Comparison of ENCODE assay signal across 11 cellular contexts in genomic region chr1:111599781-111600180, GRCh38. TPM values are rescaled to one million over a fixed set of nuclear protein-coding genes. Genes with fewer than 3 reads are reported as not detected.
DNase-seq lines count a peak whose midpoint lies in the region; ATAC-seq, FAIRE-seq and TF ChIP-seq lines count a peak whose summit lies in the region.
"Had no signal": no experiment of that assay in that cellular context is flagged by ENCODE, and none has a peak within 500 bp of the region (broad histone marks: within the 10 kb centered on the region; RNA-seq: fewer than 3 reads in every experiment).

No MANE protein-coding gene starts in this region.

- peak overlapping the region; percentile 44; the same call in 1 of the 2 replicates for H3K4me2 ChIP-seq in HepG2 (ENCODE audit: low read depth, low read length)

- in situ Hi-C loops in HepG2 (cut with HindIII; ENCODE audit: extremely low pct_ligation_motif_present, low pct_unique_long_range_greater_than_20kb): no loop called here

- DNase-seq in HepG2 (ENCODE audit: low spot score): no peak
- DNase-seq in right lobe of liver: no peak
- no peak for DNase-seq in T-cell
- no peak for DNase-seq in activated naive CD8-positive, alpha-beta T cell treated with anti-CD3 and anti-CD28 coated beads for 36 hours
- no peak for DNase-seq in stimulated activated effector memory CD8-positive, alpha-beta T cell treated with anti-CD3 and anti-CD28 coated beads, Interleukin-12 subunit alpha, Interleukin-12 subunit beta, amount 100 ng/mL, for 72 hours (ENCODE audit: low spot score in 2 of 2)
- no peak for DNase-seq in NCI-H510A (lab: John Stamatoyannopoulos, UW)
- no peak for DNase-seq in activated CD8-positive, alpha-beta memory T cell treated with anti-CD3 and anti-CD28 coated beads, Interleukin-2, amount 50 U/mL, for 4 hours
- DNase-seq: effector memory CD4-positive, alpha-beta T cell; SHP77 treated with DMSO at 0.1 percent for 48 hours had no signal

- CTCF ChIA-PET in HepG2 (lab: Yijun Ruan, JAX; ENCODE audit: low intra/inter-chr PET ratio, low total read pairs) (no interaction called here), T-cell (lab: Charles Lee) (interaction anchor here in 1 of 2 donors (2.5 kb wide), 1 partner anchor 26 kb away, joined by 5 read pairs; no protein-coding TSS in a partner anchor)

- peak overlapping the region in 1 of 3 donors; percentile 50 for H3K4me3 Mint-ChIP-seq in T-cell
- no peak overlapping the region for H3K4me3 Mint-ChIP-seq in activated naive CD8-positive, alpha-beta T cell treated with anti-CD3 and anti-CD28 coated beads for 36 hours
- peak overlapping the region; percentile 74 for H3K4me3 Mint-ChIP-seq in stimulated activated effector memory CD8-positive, alpha-beta T cell treated with anti-CD3 and anti-CD28 coated beads, Interleukin-12 subunit alpha, Interleukin-12 subunit beta, amount 100 ng/mL, for 72 hours

- H3K27me3 Mint-ChIP-seq in T-cell: no peaks in the 10 kb centered on the region
- no peaks in the 10 kb centered on the region for H3K27me3 Mint-ChIP-seq in activated naive CD8-positive, alpha-beta T cell treated with anti-CD3 and anti-CD28 coated beads for 36 hours

- 29% methylated on average over 6 of the region's 6 CpGs for WGBS in HepG2 (ENCODE audit: low lambda C conversion rate)
- 91% methylated on average over 4 of the region's 6 CpGs for WGBS in right lobe of liver (ENCODE audit: insufficient coverage, low coverage, low lambda C conversion rate, missing lambda C conversion rate)

- no peaks in the 10 kb centered on the region for H3K79me2 ChIP-seq in HepG2 (ENCODE audit: insufficient read depth, low read length)

- no peaks in the 10 kb centered on the region for H3K9me3 Mint-ChIP-seq in T-cell
- peaks cover 2% of the 10 kb centered on the region for H3K9me3 Mint-ChIP-seq in activated naive CD8-positive, alpha-beta T cell treated with anti-CD3 and anti-CD28 coated beads for 36 hours
- no peaks in the 10 kb centered on the region for H3K9me3 Mint-ChIP-seq in stimulated activated effector memory CD8-positive, alpha-beta T cell treated with anti-CD3 and anti-CD28 coated beads, Interleukin-12 subunit alpha, Interleukin-12 subunit beta, amount 100 ng/mL, for 72 hours

- H3K4me1 Mint-ChIP-seq in T-cell: peaks cover 87 to 99% (median 96%) of the 10 kb centered on the region in 3 donors
- peaks cover 93% of the 10 kb centered on the region for H3K4me1 Mint-ChIP-seq in activated naive CD8-positive, alpha-beta T cell treated with anti-CD3 and anti-CD28 coated beads for 36 hours
- H3K4me1 Mint-ChIP-seq in stimulated activated effector memory CD8-positive, alpha-beta T cell treated with anti-CD3 and anti-CD28 coated beads, Interleukin-12 subunit alpha, Interleukin-12 subunit beta, amount 100 ng/mL, for 72 hours: peaks cover 96% of the 10 kb centered on the region

- TF ChIP-seq POLR2A in HepG2 (IDR thresholded peaks at IDR 0.05; ENCODE audit: insufficient read depth in 1 of 2, low read depth in 2 of 2, low read length in 2 of 2) (no peak), right lobe of liver (IDR thresholded peaks at IDR 0.05) (no peak)

- no peaks in the 10 kb centered on the region for H4K20me1 ChIP-seq in HepG2 (ENCODE audit: insufficient read depth, low read length)

- H3K4me1 ChIP-seq in HepG2 (ENCODE audit: insufficient read depth, low read length) (peaks cover 44% of the 10 kb centered on the region), right lobe of liver (no peaks in the 10 kb centered on the region)
- H3K4me1 ChIP-seq: breast epithelium had no signal

- POLR2A ChIA-PET in HepG2 (lab: Yijun Ruan, JAX) (no interaction called here), T-cell (lab: Charles Lee) (interaction anchor here in 1 of 2 donors (0.6 kb wide), 1 partner anchor 118 kb away, joined by 3 read pairs; no protein-coding TSS in a partner anchor)

- TF ChIP-seq RAD21 in HepG2 (CRISPR knock-in tag; IDR thresholded peaks at IDR 0.05): no peak

- no peak for FAIRE-seq in HepG2 (lab: Jason Lieb, UNC)

- H3K36me3 ChIP-seq in HepG2 (replicated peaks in 1 of 2; ENCODE audit: control insufficient read depth in 1 of 2, insufficient read depth in 2 of 2, low read length in 2 of 2) (no peaks in the 10 kb centered on the region), right lobe of liver (no peaks in the 10 kb centered on the region)
- H3K36me3 ChIP-seq: breast epithelium had no signal

- H3K27ac Mint-ChIP-seq in T-cell: peak overlapping the region; percentile 79 to 81
- H3K27ac Mint-ChIP-seq in activated naive CD8-positive, alpha-beta T cell treated with anti-CD3 and anti-CD28 coated beads for 36 hours: peak overlapping the region; percentile 78
- peak overlapping the region; percentile 96 for H3K27ac Mint-ChIP-seq in stimulated activated effector memory CD8-positive, alpha-beta T cell treated with anti-CD3 and anti-CD28 coated beads, Interleukin-12 subunit alpha, Interleukin-12 subunit beta, amount 100 ng/mL, for 72 hours

- no peak overlapping the region for H3K9ac ChIP-seq in HepG2 (ENCODE audit: insufficient read depth, low read depth, low read length)

- no peaks in the 10 kb centered on the region for H3K36me3 Mint-ChIP-seq in T-cell
- H3K36me3 Mint-ChIP-seq in activated naive CD8-positive, alpha-beta T cell treated with anti-CD3 and anti-CD28 coated beads for 36 hours: peaks cover 16% of the 10 kb centered on the region
- H3K36me3 Mint-ChIP-seq in stimulated activated effector memory CD8-positive, alpha-beta T cell treated with anti-CD3 and anti-CD28 coated beads, Interleukin-12 subunit alpha, Interleukin-12 subunit beta, amount 100 ng/mL, for 72 hours: peaks cover 41% of the 10 kb centered on the region

- H3K27ac ChIP-seq in HepG2 (ENCODE audit: extremely low read length, insufficient read depth, low read length) (no peak overlapping the region), right lobe of liver (no peak overlapping the region)
- H3K27ac ChIP-seq: breast epithelium had no signal

- H3K27me3 ChIP-seq in HepG2 (ENCODE audit: control insufficient read depth in 1 of 2, insufficient read depth in 2 of 2, low read length in 2 of 2) (peaks cover 2 to 4% of the 10 kb centered on the region in 2 experiments; a peak in 1 of 5 replicates), right lobe of liver (no peaks in the 10 kb centered on the region)
- H3K27me3 ChIP-seq: breast epithelium had no signal

- H3K4me3 ChIP-seq in HepG2 (replicated peaks in 1 of 3; ENCODE audit: insufficient read depth in 1 of 3, low read depth in 2 of 3, low read length in 3 of 3): no peak overlapping the region
- H3K4me3 ChIP-seq in right lobe of liver: no peak overlapping the region
- H3K4me3 ChIP-seq: breast epithelium had no signal

- TF ChIP-seq CTCF in HepG2 (CRISPR knock-in tag; IDR thresholded peaks at IDR 0.05) (no peak), right lobe of liver (IDR thresholded peaks at IDR 0.05) (no peak)

- intact Hi-C loops in HepG2 (cut with micrococcal nuclease; ENCODE audit: unreplicated experiment): no loop called here
- intact Hi-C loops in right lobe of liver (cut with DNase I): no loop called here

- H2AFZ ChIP-seq in HepG2 (ENCODE audit: low read length): no peak overlapping the region

- TF ChIP-seq EP300 in HepG2 (IDR thresholded peaks at IDR 0.05; ENCODE audit: low read depth in 2 of 2, low read length in 2 of 2) (no peak), HepG2 (CRISPR knock-in tag; IDR thresholded peaks at IDR 0.05; ENCODE audit: borderline replicate concordance) (no peak)

- no peak for ATAC-seq in HepG2
- no peak for ATAC-seq in right lobe of liver
- no peak for ATAC-seq in T-cell (replicated peaks in 1 of 4)
- ATAC-seq in stimulated activated effector memory CD8-positive, alpha-beta T cell treated with anti-CD3 and anti-CD28 coated beads, Interleukin-12 subunit alpha, Interleukin-12 subunit beta, amount 100 ng/mL, for 72 hours: no peak
- no peak for ATAC-seq in GM21423 (IDR thresholded peaks at IDR 0.05; ENCODE audit: unreplicated experiment)

- H3K9me3 ChIP-seq in HepG2 (ENCODE audit: low read length) (no peaks in the 10 kb centered on the region), right lobe of liver (no peaks in the 10 kb centered on the region)
- H3K9me3 ChIP-seq: breast epithelium had no signal

- BruUV-seq in HepG2 (replicated peaks; lab: Mats Ljungman, UMichigan): no TSS peak

TF ChIP-seq in HepG2, 621 proteins besides CTCF, POLR2A, EP300 and RAD21 (continues in another document):
- TF ChIP-seq ZNF598 (CRISPR knock-in tag; IDR thresholded peaks at IDR 0.05; ENCODE audit: borderline replicate concordance) (no peak), FOXM1 (CRISPR knock-in tag; IDR thresholded peaks at IDR 0.05) (no peak)

RNA-seq across cellular contexts. Expression of gene RAP1A, which starts 19.8 kb away (rescaled TPM):
- 19.0 and 28.6 TPM in 2 replicates for total RNA-seq in HepG2 (2016; rRNA removed; fragmentation: Illumina TruSeq; extraction: Trizol)
- total RNA-seq in HepG2 (2016; cell fraction: cytosol; rRNA removed; fragmentation: Illumina TruSeq; extraction: Trizol; ENCODE audit: low read depth): 13.3 and 17.3 TPM in 2 replicates
- 21.2 and 27.6 TPM in 2 replicates for total RNA-seq in HepG2 (2016; cell fraction: insoluble cytoplasmic fraction; rRNA removed; fragmentation: Illumina TruSeq; extraction: Trizol)
- 29.9 and 30.2 TPM in 2 replicates for total RNA-seq in HepG2 (2016; cell fraction: membrane; rRNA removed; fragmentation: Illumina TruSeq; extraction: Trizol)
- total RNA-seq in HepG2 (2016; cell fraction: nucleus; rRNA removed; fragmentation: Illumina TruSeq; extraction: Trizol): 12.1 and 14.0 TPM in 2 replicates
- polyA plus RNA-seq in HepG2 (2011; rRNA removed): 15.4 and 20.7 TPM in 2 replicates
- polyA plus RNA-seq in HepG2 (2011; cell fraction: cytosol; rRNA removed): 8.4 and 13.7 TPM in 2 replicates
- polyA plus RNA-seq in HepG2 (2011; cell fraction: nucleus; rRNA removed): 2.6 and 3.5 TPM in 2 replicates
- 32.8 and 38.3 TPM in 2 replicates for polyA plus RNA-seq in HepG2 (2012)
- 32.0 and 48.1 TPM in 2 replicates for polyA plus RNA-seq in HepG2 (2016; cell fraction: cytosol; fragmentation: Illumina TruSeq; extraction: Trizol; ENCODE audit: low read depth)
- polyA plus RNA-seq in HepG2 (2016; cell fraction: insoluble cytoplasmic fraction; fragmentation: Illumina TruSeq; extraction: Trizol; ENCODE audit: low read depth): 80.7 and 86.7 TPM in 2 replicates
- polyA plus RNA-seq in HepG2 (2016; cell fraction: membrane; fragmentation: Illumina TruSeq; extraction: Trizol; ENCODE audit: low read depth): 59.2 and 73.6 TPM in 2 replicates
- 36.4 and 36.5 TPM in 2 replicates for polyA plus RNA-seq in HepG2 (2016; cell fraction: nucleus; fragmentation: Illumina TruSeq; extraction: Trizol; ENCODE audit: insufficient read depth, low read depth)
- 2.0 and 6.1 TPM in 2 replicates for polyA minus RNA-seq in HepG2 (2011; rRNA and poly(A)+ RNA removed; ENCODE audit: low replicate concordance)
- polyA minus RNA-seq in HepG2 (2011; cell fraction: cytosol; rRNA and poly(A)+ RNA removed): 7.9 and 10.7 TPM in 2 replicates
- polyA minus RNA-seq in HepG2 (2011; cell fraction: nucleus; rRNA and poly(A)+ RNA removed): 8.0 TPM in 2 replicates
- total RNA-seq in right lobe of liver: 10 to 100 TPM; 25.9 to 53.8 (median 33.3) TPM
- total RNA-seq in T-cell: 100 to 1,000 TPM in 4 of 5 donors, 10 to 100 TPM in 1; 95.0 to 108 (median 103) TPM
- 100 to 1,000 TPM; 150 to 154 TPM for total RNA-seq in activated naive CD8-positive, alpha-beta T cell treated with anti-CD3 and anti-CD28 coated beads for 36 hours
